In the genomic region with DNA sequence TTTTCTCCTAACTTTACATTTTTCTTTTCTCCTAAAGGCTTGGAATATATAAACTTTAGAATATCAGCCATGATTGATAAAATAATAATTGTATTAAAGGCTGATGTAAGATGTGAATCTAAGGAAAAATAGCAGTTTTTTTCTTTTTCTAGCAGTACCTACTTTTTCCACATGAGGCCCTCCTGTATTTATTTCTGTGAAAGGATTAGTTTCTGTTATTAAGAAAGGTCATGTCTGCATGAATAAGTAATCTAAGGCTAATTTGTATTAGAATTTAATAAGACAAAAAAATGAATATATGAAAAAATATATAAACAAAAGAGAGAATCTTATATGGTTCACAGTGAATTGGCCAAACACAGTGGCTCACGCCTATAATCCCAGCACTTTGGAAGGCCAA, we compare ENCODE assay signal across 1 cellular context.
TF ChIP-seq lines count a peak whose summit lies in the region.

No MANE protein-coding gene starts in this region.

TF ChIP-seq in GM12878, 131 proteins besides CTCF, POLR2A, EP300 and RAD21 (continued from another document):
- TF ChIP-seq, protein P1, sequence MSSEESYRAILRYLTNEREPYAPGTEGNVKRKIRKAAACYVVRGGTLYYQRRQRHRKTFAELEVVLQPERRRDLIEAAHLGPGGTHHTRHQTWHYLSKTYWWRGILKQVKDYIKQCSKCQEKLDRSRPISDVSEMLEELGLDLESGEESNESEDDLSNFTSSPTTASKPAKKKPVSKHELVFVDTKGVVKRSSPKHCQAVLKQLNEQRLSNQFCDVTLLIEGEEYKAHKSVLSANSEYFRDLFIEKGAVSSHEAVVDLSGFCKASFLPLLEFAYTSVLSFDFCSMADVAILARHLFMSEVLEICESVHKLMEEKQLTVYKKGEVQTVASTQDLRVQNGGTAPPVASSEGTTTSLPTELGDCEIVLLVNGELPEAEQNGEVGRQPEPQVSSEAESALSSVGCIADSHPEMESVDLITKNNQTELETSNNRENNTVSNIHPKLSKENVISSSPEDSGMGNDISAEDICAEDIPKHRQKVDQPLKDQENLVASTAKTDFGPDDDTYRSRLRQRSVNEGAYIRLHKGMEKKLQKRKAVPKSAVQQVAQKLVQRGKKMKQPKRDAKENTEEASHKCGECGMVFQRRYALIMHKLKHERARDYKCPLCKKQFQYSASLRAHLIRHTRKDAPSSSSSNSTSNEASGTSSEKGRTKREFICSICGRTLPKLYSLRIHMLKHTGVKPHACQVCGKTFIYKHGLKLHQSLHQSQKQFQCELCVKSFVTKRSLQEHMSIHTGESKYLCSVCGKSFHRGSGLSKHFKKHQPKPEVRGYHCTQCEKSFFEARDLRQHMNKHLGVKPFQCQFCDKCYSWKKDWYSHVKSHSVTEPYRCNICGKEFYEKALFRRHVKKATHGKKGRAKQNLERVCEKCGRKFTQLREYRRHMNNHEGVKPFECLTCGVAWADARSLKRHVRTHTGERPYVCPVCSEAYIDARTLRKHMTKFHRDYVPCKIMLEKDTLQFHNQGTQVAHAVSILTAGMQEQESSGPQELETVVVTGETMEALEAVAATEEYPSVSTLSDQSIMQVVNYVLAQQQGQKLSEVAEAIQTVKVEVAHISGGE (CRISPR knock-in tag; IDR thresholded peaks at IDR 0.05): no peak
- TF ChIP-seq SMC3 (IDR thresholded peaks at IDR 0.05; ENCODE audit: borderline replicate concordance, low read length): peak; percentile 42; the same call in 1 of the 2 replicates
- TF ChIP-seq ZSCAN29 (IDR thresholded peaks at IDR 0.05): no peak
- no peak for TF ChIP-seq SREBF2 (IDR thresholded peaks at IDR 0.05; ENCODE audit: low read length)
